20 cellular contexts compared by ENCODE assay signal in genomic region chr10:3551761-3552160, GRCh38.
DNase-seq lines count a peak whose midpoint lies in the region; ATAC-seq, FAIRE-seq and TF ChIP-seq lines count a peak whose summit lies in the region.
"Had no signal": no experiment of that assay in that cellular context is flagged by ENCODE, and none has a peak within 500 bp of the region (broad histone marks: within the 10 kb centered on the region; RNA-seq: fewer than 3 reads in every experiment).

No MANE protein-coding gene starts in this region.

- H4K20me1 ChIP-seq in BLaER1 (no peaks in the 10 kb centered on the region), astrocyte (ENCODE audit: insufficient read depth, low read length) (no peaks in the 10 kb centered on the region), mammary epithelial cell (ENCODE audit: insufficient read depth, low read length) (no peaks in the 10 kb centered on the region)
- no peaks in the 10 kb centered on the region for H4K20me1 ChIP-seq in BLaER1 treated with 17β-estradiol and CSF1 and Interleukin-3, amounts not matched to agents 10 nM and 100 nM

- H3K4me3 ChIP-seq in BLaER1 (peak overlapping the region; percentile 32; the same call in 1 of the 2 replicates), astrocyte (ENCODE audit: insufficient read depth, low read depth, low read length) (no peak overlapping the region), mesenchymal stem cell (ENCODE audit: insufficient read depth in 1 of 2, low read depth in 1 of 2, low read length in 2 of 2) (no peak overlapping the region), mammary epithelial cell (replicated peaks in 1 of 3; ENCODE audit: insufficient read depth in 1 of 3, low read depth in 2 of 3, low read length in 3 of 3) (no peak overlapping the region)
- H3K4me3 ChIP-seq in BLaER1 treated with 17β-estradiol and CSF1 and Interleukin-3, amounts not matched to agents 10 nM and 100 nM, result no peak overlapping the region
- H3K4me3 ChIP-seq: GM23248 had no signal

- H3K27me3 ChIP-seq in BLaER1 (no peaks in the 10 kb centered on the region), astrocyte (ENCODE audit: insufficient read depth, low read length) (no peaks in the 10 kb centered on the region), mesenchymal stem cell (ENCODE audit: control insufficient read depth in 1 of 2, insufficient read depth in 1 of 2, low read length in 2 of 2) (no peaks in the 10 kb centered on the region), mammary epithelial cell (ENCODE audit: insufficient read depth, low read length) (no peaks in the 10 kb centered on the region)
- H3K27me3 ChIP-seq in BLaER1 treated with 17β-estradiol and CSF1 and Interleukin-3, amounts not matched to agents 10 nM and 100 nM, result no peaks in the 10 kb centered on the region
- H3K27me3 ChIP-seq: BE2C had no signal

- H3K9me3 ChIP-seq in BLaER1 (peaks cover 18% of the 10 kb centered on the region), astrocyte (ENCODE audit: insufficient read depth, low read depth, low read length) (no peaks in the 10 kb centered on the region), mesenchymal stem cell (ENCODE audit: control insufficient read depth, low read length) (peaks cover 4% of the 10 kb centered on the region), mammary epithelial cell (replicated peaks; ENCODE audit: insufficient read depth, low read length) (no peaks in the 10 kb centered on the region)
- peaks cover 14 to 25% (median 16%) of the 10 kb centered on the region in 11 experiments for H3K9me3 ChIP-seq in BLaER1 treated with 17β-estradiol and CSF1 and Interleukin-3, amounts not matched to agents 10 nM and 100 nM (replicated peaks in 1 of 11)
- H3K9me3 ChIP-seq: BE2C had no signal

- peak overlapping the region; percentile 48 for H3K27ac ChIP-seq in BLaER1
- H3K27ac ChIP-seq in BLaER1 treated with 17β-estradiol and CSF1 and Interleukin-3, amounts not matched to agents 10 nM and 100 nM, result peak overlapping the region in 4 of 11 experiments; percentile 28 to 49 (median 36); a peak in 3 of 22 replicates
- no peak overlapping the region for H3K27ac ChIP-seq in astrocyte (ENCODE audit: low read depth, low read length)
- H3K27ac ChIP-seq in mesenchymal stem cell (ENCODE audit: low read length, poor library complexity, severe bottlenecking), result no peak overlapping the region
- no peak overlapping the region for H3K27ac ChIP-seq in mammary epithelial cell (ENCODE audit: insufficient read depth, low read depth, low read length)
- H3K27ac ChIP-seq: GM23248, KMS-11 had no signal

- no peak for ATAC-seq in GM18502 (IDR thresholded peaks at IDR 0.05; ENCODE audit: poor library complexity, unreplicated experiment)
- ATAC-seq: HCT116 had no signal

- H3K27ac Mint-ChIP-seq in astrocyte (ENCODE audit: unreplicated experiment), result no peak overlapping the region
- H3K27ac Mint-ChIP-seq: CD4-positive, alpha-beta memory T cell; HFFc6 had no signal

- H3K27me3 Mint-ChIP-seq in astrocyte (ENCODE audit: low read depth, unreplicated experiment), result no peaks in the 10 kb centered on the region

- H3K36me3 Mint-ChIP-seq in astrocyte (ENCODE audit: low read depth, unreplicated experiment), result no peaks in the 10 kb centered on the region
- H3K36me3 Mint-ChIP-seq: CD14-positive monocyte; CD4-positive, alpha-beta memory T cell had no signal

- H4K91ac ChIP-seq in mesenchymal stem cell (ENCODE audit: low read length), result no peak overlapping the region

- TF ChIP-seq CTCF in astrocyte (IDR thresholded peaks at IDR 0.05; ENCODE audit: insufficient read depth, low read depth, low read length), result no peak
- no peak for TF ChIP-seq CTCF in mammary epithelial cell (conservative IDR thresholded peaks at IDR 0.05 in 1 of 2, IDR thresholded peaks at IDR 0.05 in 1 of 2; ENCODE audit: extremely low read depth in 1 of 2, insufficient read depth in 1 of 2, low read depth in 1 of 2, low read length in 2 of 2)

- no peak overlapping the region for H2BK15ac ChIP-seq in mesenchymal stem cell (ENCODE audit: low read depth, poor library complexity, severe bottlenecking)

- H3K9me3 Mint-ChIP-seq in astrocyte (ENCODE audit: unreplicated experiment), result peaks cover 7% of the 10 kb centered on the region

- 86% methylated on average over 11 of the region's 11 CpGs for WGBS in mesenchymal stem cell
- WGBS in mammary epithelial cell (ENCODE audit: low coverage, missing lambda C conversion rate), result 88% methylated on average over 11 of the region's 11 CpGs

- H3K4me2 ChIP-seq in BLaER1 (peak overlapping the region; percentile 59), astrocyte (ENCODE audit: low read length) (no peak overlapping the region), mesenchymal stem cell (ENCODE audit: low read length, poor library complexity, severe bottlenecking) (no peak overlapping the region), mammary epithelial cell (ENCODE audit: insufficient read depth, low read depth, low read length) (no peak overlapping the region)
- H3K4me2 ChIP-seq in BLaER1 treated with 17β-estradiol and CSF1 and Interleukin-3, amounts not matched to agents 10 nM and 100 nM, result peak overlapping the region in 10 of 11 experiments; percentile 1 to 97 (median 73); a peak in 19 of 22 replicates
- H3K4me2 ChIP-seq: KMS-11 had no signal

- H3K23ac ChIP-seq in mesenchymal stem cell (ENCODE audit: low read length in 2 of 2), result peak overlapping the region in 1 of 2 experiments; percentile 59

- peak overlapping the region; percentile 27 for H4K8ac ChIP-seq in mesenchymal stem cell (ENCODE audit: low read length)

- BruUV-seq in mammary epithelial cell (replicated peaks; lab: Mats Ljungman, UMichigan), result no TSS peak

- intact Hi-C loops in mammary epithelial cell (cut with micrococcal nuclease), result no loop called here

- H3K4me1 ChIP-seq in BLaER1 (peaks cover 67% of the 10 kb centered on the region), astrocyte (ENCODE audit: insufficient read depth, low read length) (peaks cover 9% of the 10 kb centered on the region), mesenchymal stem cell (ENCODE audit: control insufficient read depth, insufficient read depth, low read depth, low read length) (peaks cover 2% of the 10 kb centered on the region), mammary epithelial cell (ENCODE audit: insufficient read depth, low read length) (no peaks in the 10 kb centered on the region)
- H3K4me1 ChIP-seq in BLaER1 treated with 17β-estradiol and CSF1 and Interleukin-3, amounts not matched to agents 10 nM and 100 nM, result peaks cover 24 to 68% (median 54%) of the 10 kb centered on the region in 10 experiments
- H3K4me1 ChIP-seq: BE2C had no signal

- peak overlapping the region; percentile 26 for H2AFZ ChIP-seq in astrocyte (ENCODE audit: low read depth, low read length)
- H2AFZ ChIP-seq in mesenchymal stem cell (ENCODE audit: low read depth, low read length), result peak overlapping the region; percentile 54
- no peak overlapping the region for H2AFZ ChIP-seq in mammary epithelial cell (ENCODE audit: low read depth, low read length)
- H2AFZ ChIP-seq: GM23248 had no signal

- peaks cover 5% of the 10 kb centered on the region for H3K4me1 Mint-ChIP-seq in astrocyte (ENCODE audit: low read depth, unreplicated experiment)

- CTCF ChIA-PET in mammary epithelial cell (lab: Charles Lee; ENCODE audit: low non-redundant PET), result no interaction called here

- no peak overlapping the region for H2BK5ac ChIP-seq in mesenchymal stem cell (ENCODE audit: low read depth, low read length, poor library complexity, severe bottlenecking)

- no peak overlapping the region for H2BK12ac ChIP-seq in mesenchymal stem cell (ENCODE audit: low read length in 2 of 2)

- dilution Hi-C loops in mammary epithelial cell (cut with HindIII; ENCODE audit: low sequenced_read_pairs), result no loop called here

- no peak overlapping the region for H3K4me3 Mint-ChIP-seq in astrocyte (ENCODE audit: unreplicated experiment)
- H3K4me3 Mint-ChIP-seq: CD14-positive monocyte; CD4-positive, alpha-beta memory T cell; HFFc6 had no signal

- DNase-seq in astrocyte (ENCODE audit: low read depth) (no peak), mesenchymal stem cell (no peak), germinal center (ENCODE audit: low spot score) (no peak), mammary epithelial cell (no peak)
- DNase-seq: ACHN; BE2C; CD4-positive, alpha-beta memory T cell; DMS153; GM23248; H7; HFFc6 had no signal

- H3K4ac ChIP-seq in mesenchymal stem cell (ENCODE audit: low read depth in 1 of 2, low read length in 2 of 2), result no peak overlapping the region

- H3K79me2 ChIP-seq in astrocyte (ENCODE audit: insufficient read depth, low read length) (no peaks in the 10 kb centered on the region), mammary epithelial cell (ENCODE audit: insufficient read depth, low read length) (no peaks in the 10 kb centered on the region)

- no peak overlapping the region for H3K9ac ChIP-seq in BLaER1
- H3K9ac ChIP-seq in BLaER1 treated with 17β-estradiol and CSF1 and Interleukin-3, amounts not matched to agents 10 nM and 100 nM, result no peak overlapping the region
- no peak overlapping the region for H3K9ac ChIP-seq in astrocyte (ENCODE audit: low read length)
- no peak overlapping the region for H3K9ac ChIP-seq in mesenchymal stem cell (ENCODE audit: low read length)
- H3K9ac ChIP-seq in mammary epithelial cell (ENCODE audit: insufficient read depth, low read length), result no peak overlapping the region
- H3K9ac ChIP-seq: GM23248, KMS-11 had no signal

- H3K36me3 ChIP-seq in BLaER1, result no peaks in the 10 kb centered on the region
- H3K36me3 ChIP-seq in BLaER1 treated with 17β-estradiol and CSF1 and Interleukin-3, amounts not matched to agents 10 nM and 100 nM, result no peaks in the 10 kb centered on the region
- H3K36me3 ChIP-seq in astrocyte (ENCODE audit: insufficient read depth, low read length), result no peaks in the 10 kb centered on the region
- H3K36me3 ChIP-seq in mesenchymal stem cell (ENCODE audit: control insufficient read depth in 1 of 2, insufficient read depth in 2 of 2, low read depth in 1 of 2, low read length in 2 of 2), result no peaks in the 10 kb centered on the region
- H3K36me3 ChIP-seq in mammary epithelial cell (ENCODE audit: insufficient read depth, low read length), result no peaks in the 10 kb centered on the region
- H3K36me3 ChIP-seq: BE2C had no signal

- no peaks in the 10 kb centered on the region for H3K79me1 ChIP-seq in mesenchymal stem cell (replicated peaks; ENCODE audit: low read length, poor library complexity, severe bottlenecking)

- no peak for FAIRE-seq in astrocyte (lab: Jason Lieb, UNC)
- FAIRE-seq: A204.1, G401.6, GM12892 had no signal

- no peak overlapping the region for H2AK5ac ChIP-seq in mesenchymal stem cell (ENCODE audit: low read length, severe bottlenecking)

- H3K18ac ChIP-seq in mesenchymal stem cell (ENCODE audit: low read depth in 1 of 2, low read length in 2 of 2), result peak overlapping the region; percentile 26 to 66

- H3K14ac ChIP-seq in mesenchymal stem cell (ENCODE audit: low read length in 2 of 2), result no peak overlapping the region

- in situ Hi-C loops in mammary epithelial cell (cut with MboI; ENCODE audit: low sequenced_read_pairs in 2 of 2), result no loop called here

- no peak overlapping the region for H2BK120ac ChIP-seq in mesenchymal stem cell (ENCODE audit: low read depth, low read length)

Comparison
In these comparisons a context has a peak if more than half of its experiments do, and no peak if none do; other contexts are left out.
1. H3K4me2 ChIP-seq: peak in BLaER1 (single experiment) and BLaER1 treated with 17β-estradiol and CSF1 and Interleukin-3, amounts not matched to agents 10 nM and 100 nM (10 of 11); none in astrocyte (single experiment), mesenchymal stem cell (single experiment) and mammary epithelial cell (single experiment).